In the genomic region with DNA sequence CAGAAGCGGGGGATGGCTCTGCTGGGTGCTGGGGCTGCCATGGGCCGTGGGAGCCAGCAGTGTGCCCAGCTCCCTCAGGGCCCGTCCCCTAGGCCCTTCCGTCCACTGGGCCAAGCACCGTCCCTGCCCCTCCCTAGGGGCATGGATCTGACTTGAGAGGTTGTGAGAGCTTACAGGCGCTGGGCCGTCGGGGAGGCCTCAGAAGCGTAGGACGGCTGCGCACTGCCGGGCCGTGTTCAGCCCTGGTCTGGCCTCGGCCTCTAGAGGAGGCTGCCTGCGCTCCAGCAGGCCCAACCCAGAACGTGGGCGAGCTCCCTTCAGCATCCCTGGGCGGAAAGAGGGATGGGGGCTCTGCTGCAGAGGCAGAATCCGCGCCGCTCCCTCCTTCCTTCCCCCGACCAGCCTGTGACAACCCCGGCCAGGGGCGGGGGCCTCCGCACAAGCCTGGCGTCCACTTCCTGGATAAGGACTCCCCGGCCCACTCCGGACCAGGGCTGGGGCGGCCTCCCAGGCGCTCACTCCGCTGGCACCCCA, we compare ENCODE assay signal across 8 cellular contexts. TPM values are rescaled to one million over a fixed set of nuclear protein-coding genes. Genes with fewer than 3 reads are reported as not detected.
DNase-seq lines count a peak whose midpoint lies in the region; ATAC-seq, FAIRE-seq and TF ChIP-seq lines count a peak whose summit lies in the region.

No MANE protein-coding gene starts in this region.

- H3K27me3 ChIP-seq in GM12878 (replicated peaks in 1 of 2; ENCODE audit: control insufficient read depth in 2 of 2, insufficient read depth in 2 of 2, low read length in 1 of 2) = peaks cover 4 to 5% of the 10 kb centered on the region in 2 experiments; a peak in 3 of 4 replicates
- no peaks in the 10 kb centered on the region for H3K27me3 ChIP-seq in iPS-15b (ENCODE audit: control insufficient read depth, insufficient read depth, low read length)
- no peaks in the 10 kb centered on the region for H3K27me3 ChIP-seq in small intestine (ENCODE audit: control insufficient read depth in 2 of 2, insufficient read depth in 2 of 2, low read length in 2 of 2)

- WGBS in GM12878 (ENCODE audit: insufficient coverage, insufficient replicate concordance, low lambda C conversion rate, missing lambda C conversion rate) = 4% methylated on average over 27 of the region's 31 CpGs
- WGBS in small intestine, 3 donors = 9 to 21% (median 15%) methylated on average over 21 to 31 of the region's 31 CpGs

- RAD21 ChIA-PET in GM12878 (lab: Charles Lee; ENCODE audit: unreplicated experiment) = interaction anchor here (1.0 to 1.9 kb wide), 4 partner anchors 12 to 24 kb away, joined by 3 to 7 read pairs (median 4); partner anchors contain the start of genes POLR3K and SNRNP25

- SMC1A ChIA-PET in GM12878 (lab: Charles Lee; ENCODE audit: uncharacterized antibody, unreplicated experiment) = interaction anchor here (1.2 to 3.0 kb wide), 3 partner anchors 12 to 38 kb away, joined by 3 to 16 read pairs (median 6); no protein-coding TSS in a partner anchor

- BruUV-seq in OCI-LY7 (replicated peaks; lab: Mats Ljungman, UMichigan) = no TSS peak
- no TSS peak for BruUV-seq in GM12878 (replicated peaks; lab: Mats Ljungman, UMichigan)

- no peaks in the 10 kb centered on the region for H3K9me2 ChIP-seq in OCI-LY7 (ENCODE audit: insufficient read depth, low read length)

- POLR2A ChIA-PET in OCI-LY7 (lab: Charles Lee) = interaction anchor here (0.5 to 0.6 kb wide), 2 partner anchors 20 to 455 kb away, joined by 3 read pairs; no protein-coding TSS in a partner anchor
- POLR2A ChIA-PET in GM12878 (lab: Charles Lee) = interaction anchor here (1.0 to 1.4 kb wide), 4 partner anchors 8 to 24 kb away, joined by 3 to 7 read pairs (median 4); partner anchors contain the start of genes POLR3K and SNRNP25

- FAIRE-seq in GM12878 (lab: Jason Lieb, UNC) (peak; percentile 70), small intestine (lab: Jason Lieb, UNC) (no peak)

- H3K4me1 ChIP-seq in OCI-LY7 (ENCODE audit: insufficient read depth, low read length, poor library complexity, severe bottlenecking) = peaks cover 29% of the 10 kb centered on the region
- H3K4me1 ChIP-seq in GM12878 (ENCODE audit: control insufficient read depth, insufficient read depth, low read length) = peaks cover 20% of the 10 kb centered on the region
- peaks cover 16% of the 10 kb centered on the region for H3K4me1 ChIP-seq in iPS-15b (ENCODE audit: control insufficient read depth, insufficient read depth, low read length)
- H3K4me1 ChIP-seq in small intestine (ENCODE audit: control insufficient read depth in 2 of 2, insufficient read depth in 1 of 2, low read depth in 1 of 2, low read length in 1 of 2) = peaks cover 0 to 8% of the 10 kb centered on the region in 2 donors

- H3K4me2 ChIP-seq in OCI-LY7 (ENCODE audit: low read length) = peak overlapping the region; percentile 92
- peak overlapping the region; percentile 71 for H3K4me2 ChIP-seq in GM12878 (ENCODE audit: control insufficient read depth, insufficient read depth)

- H3K79me2 ChIP-seq in OCI-LY7 (ENCODE audit: insufficient read depth, low read depth, low read length) = no peaks in the 10 kb centered on the region
- peaks cover 10% of the 10 kb centered on the region for H3K79me2 ChIP-seq in GM12878 (ENCODE audit: control insufficient read depth, insufficient read depth, low read length)

- DNase-seq in activated naive CD4-positive, alpha-beta T cell treated with Interleukin-2 at 50 U/mL for 16 hours = peak; percentile 37
- no peak for DNase-seq in activated naive CD4-positive, alpha-beta T cell (lab: John Stamatoyannopoulos, UW)
- DNase-seq in OCI-LY7 (ENCODE audit: low spot score) = peak; percentile 62
- no peak for DNase-seq in GM12878 (ENCODE audit: low read depth, low spot score)
- peak; percentile 30 for DNase-seq in small intestine
- no peak for DNase-seq in NCI-H446 treated with DMSO at 0.1 percent for 48 hours (lab: John Stamatoyannopoulos, UW)

- H2AFZ ChIP-seq in OCI-LY7 (ENCODE audit: low read length) = peak overlapping the region; percentile 70; the same call in 1 of the 2 replicates
- peak overlapping the region; percentile 72 for H2AFZ ChIP-seq in GM12878 (ENCODE audit: control insufficient read depth, low read depth, low read length)

- peak; percentile 27 for ATAC-seq in HG02678 (IDR thresholded peaks at IDR 0.05; ENCODE audit: unreplicated experiment)
- peak; percentile 77 for ATAC-seq in GM12878

- H3K36me3 ChIP-seq in OCI-LY7 (ENCODE audit: insufficient read depth, low read length) = peaks cover 3% of the 10 kb centered on the region; the same call in 1 of the 2 replicates
- no peaks in the 10 kb centered on the region; a peak in 2 of 4 replicates for H3K36me3 ChIP-seq in GM12878 (ENCODE audit: control insufficient read depth in 2 of 2, insufficient read depth in 2 of 2, low read length in 1 of 2)
- peaks cover 12% of the 10 kb centered on the region for H3K36me3 ChIP-seq in iPS-15b (ENCODE audit: control insufficient read depth, insufficient read depth, low read length)
- peaks cover 0 to 2% of the 10 kb centered on the region in 2 donors for H3K36me3 ChIP-seq in small intestine (ENCODE audit: control insufficient read depth in 2 of 2, insufficient read depth in 2 of 2, low read length in 2 of 2)

- TF ChIP-seq CTCF in OCI-LY7 (conservative IDR thresholded peaks at IDR 0.05; ENCODE audit: low read length) (no peak), GM12878 (IDR thresholded peaks at IDR 0.05 in 2 of 3, conservative IDR thresholded peaks at IDR 0.05 in 1 of 3; ENCODE audit: control insufficient read depth in 2 of 3, extremely low read depth in 1 of 3, insufficient read depth in 1 of 3, low read depth in 3 of 3, low read length in 3 of 3) (no peak)

- H3K4me3 ChIP-seq in OCI-LY7 (ENCODE audit: low read depth, low read length, poor library complexity, severe bottlenecking) = peak overlapping the region; percentile 86
- H3K4me3 ChIP-seq in GM12878 = peak overlapping the region; percentile 82
- H3K4me3 ChIP-seq in iPS-15b (ENCODE audit: low read depth, low read length) = peak overlapping the region; percentile 43
- peak overlapping the region; percentile 72 to 83 for H3K4me3 ChIP-seq in small intestine (ENCODE audit: low read depth in 1 of 2, low read length in 2 of 2)

- no peaks in the 10 kb centered on the region for H4K20me1 ChIP-seq in OCI-LY7 (ENCODE audit: insufficient read depth, low read length)
- no peaks in the 10 kb centered on the region; the same call in 1 of the 2 replicates for H4K20me1 ChIP-seq in GM12878 (ENCODE audit: control insufficient read depth, insufficient read depth)

- in situ Hi-C loops in GM12878 (cut with MboI) = no loop called here

- no peak for TF ChIP-seq RAD21 in GM12878 (IDR thresholded peaks at IDR 0.05; ENCODE audit: insufficient read depth, low read depth, low read length)

- H3K27ac ChIP-seq in OCI-LY7 (ENCODE audit: low read depth, low read length, poor library complexity, severe bottlenecking) = peak overlapping the region; percentile 35
- H3K27ac ChIP-seq in GM12878 (ENCODE audit: control insufficient read depth, insufficient read depth) = peak overlapping the region; percentile 85
- H3K27ac ChIP-seq in small intestine (ENCODE audit: low read depth in 1 of 2, low read length in 1 of 2) = peak overlapping the region; percentile 66 to 86

- intact Hi-C loops in OCI-LY7 (cut with micrococcal nuclease; ENCODE audit: unreplicated experiment) = loop anchor here (2.0 kb wide), 1 partner anchor 25 kb away; the partner anchor contains the start of genes POLR3K and SNRNP25
- intact Hi-C loops in GM12878 (cut with micrococcal nuclease; ENCODE audit: unreplicated experiment) = no loop called here

- no peak for TF ChIP-seq EP300 in GM12878 (IDR thresholded peaks at IDR 0.05; ENCODE audit: borderline replicate concordance in 1 of 2, control insufficient read depth in 1 of 2, low read depth in 2 of 2, low read length in 2 of 2)

- CTCF ChIA-PET in OCI-LY7 (lab: Charles Lee; ENCODE audit: unreplicated experiment) (no interaction called here), GM12878 (lab: Yijun Ruan, JAX) (interaction anchor here (1.0 to 4.1 kb wide), 5 partner anchors 11 to 158 kb away, joined by 3 to 36 read pairs (median 5); no protein-coding TSS in a partner anchor)

- peak overlapping the region; percentile 98 for H3K9ac ChIP-seq in GM12878 (ENCODE audit: control insufficient read depth, insufficient read depth, low read length)
- no peak overlapping the region for H3K9ac ChIP-seq in iPS-15b (ENCODE audit: low read depth, low read length)

- H3K9me3 ChIP-seq in OCI-LY7 (ENCODE audit: low read length) (no peaks in the 10 kb centered on the region), GM12878 (replicated peaks; ENCODE audit: control insufficient read depth, insufficient read depth, low read length) (no peaks in the 10 kb centered on the region), iPS-15b (ENCODE audit: control insufficient read depth, insufficient read depth, low read length) (no peaks in the 10 kb centered on the region), small intestine (ENCODE audit: control insufficient read depth, low read depth) (no peaks in the 10 kb centered on the region)

- no peak for TF ChIP-seq POLR2A in GM12878 (IDR thresholded peaks at IDR 0.05; ENCODE audit: low read depth, low read length)

RNA-seq across cellular contexts. Expression of gene MPG, which starts 0.7 kb away (rescaled TPM):
- 119 and 126 TPM in 2 replicates for total RNA-seq in OCI-LY7 (2014; rRNA removed; shearing (Covaris generic))
- total RNA-seq in OCI-LY7 (2022) = 54.2 and 58.1 TPM in 2 replicates
- 24.9 and 26.3 TPM in 2 replicates for total RNA-seq in GM12878 (2013; cell fraction: nucleolus; rRNA removed)
- 147 and 193 TPM in 2 replicates for total RNA-seq in GM12878 (2014; rRNA removed)
- total RNA-seq in GM12878 (2014; rRNA removed; fragmentation: Illumina TruSeq; extraction: Trizol) = 25.7 and 37.3 TPM in 2 replicates
- total RNA-seq in GM12878 (2021) = 70.8 and 74.1 TPM in 2 replicates
- 24.2 TPM for polyA plus RNA-seq in GM12878 (2011; ENCODE audit: low read depth)
- 13.5 and 35.9 TPM in 2 replicates for polyA plus RNA-seq in GM12878 (2011; rRNA removed)
- 92.3 and 129 TPM in 2 replicates for polyA plus RNA-seq in GM12878 (2011; cell fraction: cytosol; rRNA removed)
- 71.2 and 77.3 TPM in 2 replicates for polyA plus RNA-seq in GM12878 (2011; cell fraction: nucleus; rRNA removed)
- polyA plus RNA-seq in GM12878 (2012) = 51.3 and 64.2 TPM in 2 replicates
- polyA plus RNA-seq in GM12878 (2014; fragmentation: Illumina TruSeq; extraction: Trizol) = 1.2 and 14.8 TPM in 2 replicates
- polyA plus RNA-seq in GM12878 (2014; fragmentation: Nextera tagmentation; extraction: Ambion mirVana) = 1 to 10 TPM in 1 of 2 experiments, under 1 TPM in 1; 0.32 to 4.8 TPM
- 162 and 200 TPM in 2 replicates for polyA plus RNA-seq in GM12878 (2014; rRNA removed)
- polyA plus RNA-seq in GM12878 (2016; fragmentation: Nextera tagmentation; extraction: Ambion mirVana) = 10 to 100 TPM; 75.5 to 80.8 TPM
- polyA minus RNA-seq in GM12878 (2011; rRNA and poly(A)+ RNA removed) = 9.1 and 38.3 TPM in 2 replicates
- 25.2 and 28.2 TPM in 2 replicates for polyA minus RNA-seq in GM12878 (2011; cell fraction: cytosol; rRNA and poly(A)+ RNA removed)
- polyA minus RNA-seq in GM12878 (2011; cell fraction: nucleus; rRNA and poly(A)+ RNA removed) = 15.6 and 18.5 TPM in 2 replicates
- 10 to 100 TPM; 67.5 to 76.7 (median 68.6) TPM for polyA plus RNA-seq in small intestine

RNA-seq across cellular contexts. Expression of gene RHBDF1, which starts 4.9 kb away (rescaled TPM):
- 0.10 and 0.13 TPM in 2 replicates for total RNA-seq in OCI-LY7 (2014; rRNA removed; shearing (Covaris generic))
- total RNA-seq in OCI-LY7 (2022) = 0.66 and 0.68 TPM in 2 replicates
- 0.42 and 0.88 TPM in 2 replicates for total RNA-seq in GM12878 (2013; cell fraction: nucleolus; rRNA removed)
- total RNA-seq in GM12878 (2014; rRNA removed) = 0.54 and 0.85 TPM in 2 replicates
- 0.14 and 0.36 TPM in 2 replicates for total RNA-seq in GM12878 (2014; rRNA removed; fragmentation: Illumina TruSeq; extraction: Trizol)
- total RNA-seq in GM12878 (2021) = 0.72 and 0.93 TPM in 2 replicates
- 1.5 TPM for polyA plus RNA-seq in GM12878 (2011; ENCODE audit: low read depth)
- polyA plus RNA-seq in GM12878 (2011; rRNA removed) = 0.04 TPM in 1 of 2 replicates, not detected in the other
- 0.03 and 0.12 TPM in 2 replicates for polyA plus RNA-seq in GM12878 (2011; cell fraction: cytosol; rRNA removed)
- 1.3 and 1.4 TPM in 2 replicates for polyA plus RNA-seq in GM12878 (2011; cell fraction: nucleus; rRNA removed)
- polyA plus RNA-seq in GM12878 (2012) = 1.6 and 2.0 TPM in 2 replicates
- polyA plus RNA-seq in GM12878 (2014; fragmentation: Illumina TruSeq; extraction: Trizol) = 0.40 TPM in 1 of 2 replicates, not detected in the other
- polyA plus RNA-seq in GM12878 (2014; fragmentation: Nextera tagmentation; extraction: Ambion mirVana) = under 1 TPM in 1 of 2 experiments, not detected in 1; 0.09 TPM
- 0.19 and 0.42 TPM in 2 replicates for polyA plus RNA-seq in GM12878 (2014; rRNA removed)
- polyA plus RNA-seq in GM12878 (2016; fragmentation: Nextera tagmentation; extraction: Ambion mirVana) = not detected
- not detected in 2 replicates for polyA minus RNA-seq in GM12878 (2011; rRNA and poly(A)+ RNA removed)
- 0.62 TPM in 1 of 2 replicates, not detected in the other for polyA minus RNA-seq in GM12878 (2011; cell fraction: cytosol; rRNA and poly(A)+ RNA removed)
- 0.12 and 0.77 TPM in 2 replicates for polyA minus RNA-seq in GM12878 (2011; cell fraction: nucleus; rRNA and poly(A)+ RNA removed)
- 10 to 100 TPM; 10.1 to 28.6 (median 21.1) TPM for polyA plus RNA-seq in small intestine

RNA-seq across cellular contexts. Expression of gene SNRNP25, which starts 23.7 kb away (rescaled TPM):
- 61.4 and 68.1 TPM in 2 replicates for total RNA-seq in OCI-LY7 (2014; rRNA removed; shearing (Covaris generic))
- total RNA-seq in OCI-LY7 (2022) (63.0 and 68.3 TPM in 2 replicates), GM12878 (2014; rRNA removed) (68.5 and 79.9 TPM in 2 replicates), GM12878 (2014; rRNA removed; fragmentation: Illumina TruSeq; extraction: Trizol) (58.6 and 58.9 TPM in 2 replicates), GM12878 (2021) (69.8 and 72.6 TPM in 2 replicates)
- 19.0 and 21.4 TPM in 2 replicates for total RNA-seq in GM12878 (2013; cell fraction: nucleolus; rRNA removed)
- 95.4 TPM for polyA plus RNA-seq in GM12878 (2011; ENCODE audit: low read depth)
- polyA plus RNA-seq in GM12878 (2011; rRNA removed) (39.9 and 56.9 TPM in 2 replicates), GM12878 (2014; fragmentation: Illumina TruSeq; extraction: Trizol) (40.2 and 65.9 TPM in 2 replicates), GM12878 (2014; fragmentation: Nextera tagmentation; extraction: Ambion mirVana) (10 to 100 TPM; 40.9 to 59.8 TPM), GM12878 (2014; rRNA removed) (84.2 and 90.2 TPM in 2 replicates), GM12878 (2016; fragmentation: Nextera tagmentation; extraction: Ambion mirVana) (100 to 1,000 TPM; 122 to 138 TPM), small intestine (10 to 100 TPM; 27.6 to 38.2 (median 27.7) TPM)
- 67.5 and 80.5 TPM in 2 replicates for polyA plus RNA-seq in GM12878 (2011; cell fraction: cytosol; rRNA removed)
- polyA plus RNA-seq in GM12878 (2011; cell fraction: nucleus; rRNA removed) = 38.6 and 41.4 TPM in 2 replicates
- 52.2 and 67.8 TPM in 2 replicates for polyA plus RNA-seq in GM12878 (2012)
- polyA minus RNA-seq in GM12878 (2011; rRNA and poly(A)+ RNA removed) = 20.5 and 23.6 TPM in 2 replicates
- polyA minus RNA-seq in GM12878 (2011; cell fraction: cytosol; rRNA and poly(A)+ RNA removed) = 7.4 and 10.0 TPM in 2 replicates
- polyA minus RNA-seq in GM12878 (2011; cell fraction: nucleus; rRNA and poly(A)+ RNA removed) = 7.1 and 12.8 TPM in 2 replicates

RNA-seq across cellular contexts. Expression of gene POLR3K, which starts 23.9 kb away (rescaled TPM):
- 26.2 and 28.6 TPM in 2 replicates for total RNA-seq in OCI-LY7 (2014; rRNA removed; shearing (Covaris generic))
- total RNA-seq in OCI-LY7 (2022) (73.6 and 74.1 TPM in 2 replicates), GM12878 (2014; rRNA removed) (25.0 and 25.6 TPM in 2 replicates), GM12878 (2014; rRNA removed; fragmentation: Illumina TruSeq; extraction: Trizol) (23.8 and 25.3 TPM in 2 replicates), GM12878 (2021) (56.0 and 58.3 TPM in 2 replicates)
- total RNA-seq in GM12878 (2013; cell fraction: nucleolus; rRNA removed) = 38.3 and 42.5 TPM in 2 replicates
- polyA plus RNA-seq in GM12878 (2011; ENCODE audit: low read depth) = 25.6 TPM
- polyA plus RNA-seq in GM12878 (2011; rRNA removed) (54.9 and 65.8 TPM in 2 replicates), GM12878 (2014; fragmentation: Illumina TruSeq; extraction: Trizol) (23.1 and 39.1 TPM in 2 replicates), GM12878 (2014; fragmentation: Nextera tagmentation; extraction: Ambion mirVana) (100 to 1,000 TPM; 195 to 222 TPM), GM12878 (2014; rRNA removed) (60.0 and 62.2 TPM in 2 replicates), GM12878 (2016; fragmentation: Nextera tagmentation; extraction: Ambion mirVana) (100 to 1,000 TPM; 106 to 115 TPM), small intestine (10 to 100 TPM in 2 of 3 donors, 1 to 10 TPM in 1; 8.1 to 19.9 (median 12.1) TPM)
- 105 and 107 TPM in 2 replicates for polyA plus RNA-seq in GM12878 (2011; cell fraction: cytosol; rRNA removed)
- polyA plus RNA-seq in GM12878 (2011; cell fraction: nucleus; rRNA removed) = 52.4 and 59.9 TPM in 2 replicates
- 35.4 and 38.1 TPM in 2 replicates for polyA plus RNA-seq in GM12878 (2012)
- polyA minus RNA-seq in GM12878 (2011; rRNA and poly(A)+ RNA removed) = 66.7 and 70.0 TPM in 2 replicates
- 20.0 and 22.8 TPM in 2 replicates for polyA minus RNA-seq in GM12878 (2011; cell fraction: cytosol; rRNA and poly(A)+ RNA removed)
- 14.5 and 26.7 TPM in 2 replicates for polyA minus RNA-seq in GM12878 (2011; cell fraction: nucleus; rRNA and poly(A)+ RNA removed)

Comparison
In these comparisons a context has a peak if more than half of its experiments do, and no peak if none do; other contexts are left out.
1. DNase-seq: peak in activated naive CD4-positive, alpha-beta T cell treated with Interleukin-2 at 50 U/mL for 16 hours (single experiment), OCI-LY7 (single experiment) and small intestine (single experiment); none in activated naive CD4-positive, alpha-beta T cell (0 of 4), GM12878 (single experiment) and NCI-H446 treated with DMSO at 0.1 percent for 48 hours (single experiment).
2. H3K27ac ChIP-seq: peak in every context shown above with its lines; median percentile 85 in GM12878; 76 in small intestine; 35 in OCI-LY7.
3. Peak in every context shown above with its lines, with median percentiles within 50 percentile points of each other: H3K4me3 ChIP-seq.